Comparison of ENCODE assay signal across 22 cellular contexts in the genomic region with DNA sequence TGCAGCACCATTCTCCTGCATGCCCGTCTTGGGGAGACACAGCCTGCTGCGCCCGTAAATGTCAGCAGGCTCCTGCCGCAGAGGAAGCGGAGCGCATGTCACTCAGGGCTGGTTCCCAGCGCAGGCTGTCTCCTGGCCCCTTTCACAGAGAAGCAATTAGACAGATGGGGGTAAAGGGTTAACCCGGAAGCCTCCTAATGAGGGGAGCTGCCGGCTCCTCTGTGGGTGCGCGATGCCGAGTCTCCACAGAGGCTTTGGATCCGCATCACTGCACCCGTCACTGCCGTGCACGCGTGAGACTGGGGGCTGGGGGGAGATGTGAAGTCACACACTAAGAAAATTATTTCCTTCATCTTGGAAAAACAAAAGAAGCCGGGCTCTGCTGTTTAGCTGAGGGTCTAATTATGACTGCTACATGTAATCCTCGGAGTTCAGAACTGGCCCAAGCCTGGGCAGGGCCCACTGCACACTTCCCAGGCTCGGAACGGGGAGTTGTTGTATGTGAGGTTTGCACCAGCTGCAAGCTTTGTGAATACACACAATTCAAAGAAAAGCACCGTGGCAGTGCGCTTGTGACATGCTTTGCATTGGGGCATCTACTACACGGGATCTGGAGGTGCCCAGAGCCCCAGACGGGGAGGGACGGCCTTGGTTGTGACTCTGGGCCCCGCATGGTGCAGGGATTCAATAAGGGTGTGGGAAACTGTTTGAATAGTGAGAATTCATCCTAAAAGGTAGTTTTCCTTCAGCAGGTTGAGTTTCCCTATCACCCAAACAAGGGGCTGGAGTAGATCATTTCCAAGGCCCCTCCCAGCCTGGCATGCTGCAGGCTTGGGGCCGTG.
"Had no signal": no experiment of that assay in that cellular context is flagged by ENCODE, and none has a peak within 500 bp of the region (broad histone marks: within the 10 kb centered on the region; RNA-seq: fewer than 3 reads in every experiment).

No MANE protein-coding gene starts in this region.

- H3K4me1 ChIP-seq: heart left ventricle, upper lobe of left lung had no signal

- H3K27ac ChIP-seq: brain microvascular endothelial cell, heart left ventricle, SK-N-MC, upper lobe of left lung had no signal

- H3K36me3 ChIP-seq: brain microvascular endothelial cell, heart left ventricle, upper lobe of left lung had no signal

- H3K27me3 Mint-ChIP-seq: activated CD4-positive, alpha-beta memory T cell treated with anti-CD3 and anti-CD28 coated beads, Interleukin-2, amount 10 ng/mL, durations not matched to agents 7 days and 5 days; activated CD4-positive, alpha-beta T cell treated with anti-CD3 and anti-CD28 coated beads, Interleukin-2, amount 10 ng/mL, durations not matched to agents 24 days and 14 days; T-helper 17 cell had no signal

- ATAC-seq: activated T-cell treated with anti-CD3 and anti-CD28 coated beads, Interleukin-2, amount 50 U/mL, for 72 hours; esophagus mucosa; heart left ventricle; left lobe of liver; naive thymus-derived CD8-positive, alpha-beta T cell; T-helper 17 cell had no signal

- H3K4me3 ChIP-seq: heart left ventricle, lung, SK-N-MC, upper lobe of left lung had no signal

- DNase-seq: activated CD4-positive, alpha-beta memory T cell treated with anti-CD3 and anti-CD28 coated beads, Interleukin-2, amount 10 ng/mL, durations not matched to agents 7 days and 5 days; activated CD4-positive, alpha-beta T cell treated with anti-CD3 and anti-CD28 coated beads, Interleukin-2, amount 10 ng/mL, durations not matched to agents 24 days and 14 days; activated effector memory CD4-positive, alpha-beta T cell treated with Interleukin-2 at 50 U/mL for 16 hours; activated naive CD4-positive, alpha-beta T cell treated with anti-CD3 and anti-CD28 coated beads, Interleukin-2, amount 10 ng/mL, durations not matched to agents 7 days and 5 days; activated T-cell treated with anti-CD3 and anti-CD28 coated beads, Interleukin-2, amount 50 U/mL, for 72 hours; anterior cingulate cortex; brain microvascular endothelial cell; central memory CD4-positive, alpha-beta T cell; effector memory CD4-positive, alpha-beta T cell; nucleus accumbens; stimulated activated CD4-positive, alpha-beta T cell treated with anti-CD3 and anti-CD28 coated beads, Interleukin-4, amount 100 ng/mL, for 1 hour; stimulated activated naive CD4-positive, alpha-beta T cell; SW 1271; T-helper 17 cell; upper lobe of left lung had no signal

- H3K4me3 Mint-ChIP-seq: activated CD4-positive, alpha-beta memory T cell treated with anti-CD3 and anti-CD28 coated beads, Interleukin-2, amount 10 ng/mL, durations not matched to agents 7 days and 5 days; activated CD4-positive, alpha-beta T cell treated with anti-CD3 and anti-CD28 coated beads, Interleukin-2, amount 10 ng/mL, durations not matched to agents 24 days and 14 days; activated naive CD4-positive, alpha-beta T cell treated with anti-CD3 and anti-CD28 coated beads, Interleukin-2, amount 10 ng/mL, durations not matched to agents 7 days and 5 days; activated T-cell treated with anti-CD3 and anti-CD28 coated beads, Interleukin-2, amount 50 U/mL, for 72 hours; mesothelial cell of epicardium; naive thymus-derived CD8-positive, alpha-beta T cell; T-helper 17 cell had no signal

- H3K4me1 Mint-ChIP-seq: activated CD4-positive, alpha-beta memory T cell treated with anti-CD3 and anti-CD28 coated beads, Interleukin-2, amount 10 ng/mL, durations not matched to agents 7 days and 5 days; activated CD4-positive, alpha-beta T cell treated with anti-CD3 and anti-CD28 coated beads, Interleukin-2, amount 10 ng/mL, durations not matched to agents 24 days and 14 days; activated naive CD4-positive, alpha-beta T cell treated with anti-CD3 and anti-CD28 coated beads, Interleukin-2, amount 10 ng/mL, durations not matched to agents 7 days and 5 days had no signal

- H3K27me3 ChIP-seq: brain microvascular endothelial cell, upper lobe of left lung had no signal

- H3K9me3 Mint-ChIP-seq: activated CD4-positive, alpha-beta memory T cell treated with anti-CD3 and anti-CD28 coated beads, Interleukin-2, amount 10 ng/mL, durations not matched to agents 7 days and 5 days; activated CD4-positive, alpha-beta T cell treated with anti-CD3 and anti-CD28 coated beads, Interleukin-2, amount 10 ng/mL, durations not matched to agents 24 days and 14 days; activated naive CD4-positive, alpha-beta T cell treated with anti-CD3 and anti-CD28 coated beads, Interleukin-2, amount 10 ng/mL, durations not matched to agents 7 days and 5 days; activated T-cell treated with anti-CD3 and anti-CD28 coated beads, Interleukin-2, amount 50 U/mL, for 72 hours; mesothelial cell of epicardium had no signal

- H3K36me3 Mint-ChIP-seq: activated naive CD4-positive, alpha-beta T cell treated with anti-CD3 and anti-CD28 coated beads, Interleukin-2, amount 10 ng/mL, durations not matched to agents 7 days and 5 days; mesothelial cell of epicardium; naive thymus-derived CD8-positive, alpha-beta T cell had no signal

- H3K9me3 ChIP-seq: heart left ventricle, upper lobe of left lung had no signal

- H3K27ac Mint-ChIP-seq: activated CD4-positive, alpha-beta memory T cell treated with anti-CD3 and anti-CD28 coated beads, Interleukin-2, amount 10 ng/mL, durations not matched to agents 7 days and 5 days; activated CD4-positive, alpha-beta T cell treated with anti-CD3 and anti-CD28 coated beads, Interleukin-2, amount 10 ng/mL, durations not matched to agents 24 days and 14 days; activated naive CD4-positive, alpha-beta T cell treated with anti-CD3 and anti-CD28 coated beads, Interleukin-2, amount 10 ng/mL, durations not matched to agents 7 days and 5 days; activated T-cell treated with anti-CD3 and anti-CD28 coated beads, Interleukin-2, amount 50 U/mL, for 72 hours; mesothelial cell of epicardium; T-helper 17 cell had no signal
